Comparison of ENCODE assay signal across 10 cellular contexts in the genomic region with DNA sequence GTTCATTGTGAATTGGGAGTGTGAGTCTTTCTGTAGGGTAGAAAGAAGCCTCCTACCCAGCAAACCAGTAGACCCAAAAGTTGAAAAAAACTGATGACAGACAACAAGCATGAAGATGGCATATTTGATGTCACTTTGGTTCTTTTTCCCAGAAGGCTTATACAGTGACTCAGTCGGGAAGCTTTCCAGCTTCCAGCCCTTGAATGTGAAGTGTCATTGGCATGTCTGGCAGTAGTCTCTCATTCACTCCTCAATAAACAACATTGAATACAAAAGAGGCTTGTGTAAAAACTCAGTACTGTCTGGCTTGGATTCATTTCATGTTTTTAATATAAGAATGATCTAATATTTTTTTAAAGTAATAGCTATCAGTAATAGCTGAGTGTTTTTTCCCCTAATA.
DNase-seq lines count a peak whose midpoint lies in the region; ATAC-seq and TF ChIP-seq lines count a peak whose summit lies in the region.
"Had no signal": no experiment of that assay in that cellular context is flagged by ENCODE, and none has a peak within 500 bp of the region (broad histone marks: within the 10 kb centered on the region; RNA-seq: fewer than 3 reads in every experiment).

No MANE protein-coding gene starts in this region.

- H3K27me3 ChIP-seq in adrenal gland: no peaks in the 10 kb centered on the region
- H3K27me3 ChIP-seq in cardiac muscle cell: no peaks in the 10 kb centered on the region
- H3K27me3 ChIP-seq: vagina had no signal

- H3K27ac ChIP-seq in adrenal gland (peak overlapping the region in 3 of 5 donors; percentile 20 to 43 (median 40)), cardiac muscle cell (peak overlapping the region; percentile 1)
- H3K27ac ChIP-seq: vagina had no signal

- H3K36me3 ChIP-seq in adrenal gland (replicated peaks in 1 of 2): peaks cover 0 to 28% of the 10 kb centered on the region in 2 donors
- H3K36me3 ChIP-seq in cardiac muscle cell: peaks cover 38% of the 10 kb centered on the region

- no peak for TF ChIP-seq POLR2A in adrenal gland (IDR thresholded peaks at IDR 0.05)

- intact Hi-C loops in adrenal gland (cut with DNase I) (no loop called here), sciatic nerve (cut with DNase I) (loop anchor here (10.0 kb wide), 1 partner anchor 1253 kb away; no protein-coding TSS in a partner anchor)

- TF ChIP-seq CTCF in adrenal gland (IDR thresholded peaks at IDR 0.05) (no peak), cardiac muscle cell (IDR thresholded peaks at IDR 0.05; ENCODE audit: low read depth, low read length) (no peak)

- ATAC-seq in sciatic nerve (peak; percentile 89), HG03095 (IDR thresholded peaks at IDR 0.05; ENCODE audit: unreplicated experiment) (no peak), GM18870 (IDR thresholded peaks at IDR 0.05; ENCODE audit: unreplicated experiment) (no peak)

- H3K4me3 ChIP-seq in adrenal gland (no peak overlapping the region), cardiac muscle cell (no peak overlapping the region)
- H3K4me3 ChIP-seq: vagina had no signal

- H3K9me3 ChIP-seq in adrenal gland (replicated peaks in 1 of 3) (no peaks in the 10 kb centered on the region), cardiac muscle cell (ENCODE audit: low read depth) (no peaks in the 10 kb centered on the region)
- H3K9me3 ChIP-seq: vagina had no signal

- peaks cover 0 to 3% of the 10 kb centered on the region in 2 donors for H3K4me1 ChIP-seq in adrenal gland (replicated peaks in 1 of 2)
- no peaks in the 10 kb centered on the region for H3K4me1 ChIP-seq in cardiac muscle cell (ENCODE audit: low read depth)
- H3K4me1 ChIP-seq: vagina had no signal

- WGBS in adrenal gland, 4 donors: 11 to 38% (median 34%) methylated on average over 1 of the region's 1 CpG

- DNase-seq in GM04503 (ENCODE audit: low read depth): peak; percentile 79
- DNase-seq in adrenal gland: peak; percentile 63 to 88 (median 74)
- peak in 1 of 2 donors; percentile 29 for DNase-seq in cardiac muscle cell (ENCODE audit: low read depth in 1 of 2, low spot score in 1 of 2)
- no peak for DNase-seq in sciatic nerve (ENCODE audit: low spot score)
- DNase-seq in NCI-H2227 (lab: John Stamatoyannopoulos, UW; ENCODE audit: unreplicated experiment): no peak
- DNase-seq in NCI-H187 treated with DMSO at 0.1 percent for 48 hours (lab: John Stamatoyannopoulos, UW): no peak
- DNase-seq: NCI-H1105 had no signal

Comparison
In these comparisons a context has a peak if more than half of its experiments do, and no peak if none do; other contexts are left out.
1. DNase-seq: peak in GM04503 (single experiment) and adrenal gland (7 of 7); none in sciatic nerve (single experiment), NCI-H2227 (single experiment) and NCI-H187 treated with DMSO at 0.1 percent for 48 hours (single experiment).